Comparison of ENCODE assay signal across 19 cellular contexts in genomic region chr3:40055956-40056355, GRCh38.
"Had no signal": no experiment of that assay in that cellular context is flagged by ENCODE, and none has a peak within 500 bp of the region (broad histone marks: within the 10 kb centered on the region; RNA-seq: fewer than 3 reads in every experiment).

No MANE protein-coding gene starts in this region.

- H3K36me3 ChIP-seq: gastrocnemius medialis, heart right ventricle, neutrophil, ovary, right atrium auricular region, sigmoid colon, tibial nerve, upper lobe of right lung, vagina had no signal

- H3K4me1 ChIP-seq: gastrocnemius medialis, heart right ventricle, right atrium auricular region, tibial nerve, upper lobe of right lung, vagina had no signal

- H3K27me3 Mint-ChIP-seq: dendritic cell treated with granulocyte-macrophage colony-stimulating factor and Interleukin-4, amounts not matched to agents 40 ng/mL and 50 ng/mL, for 4 days had no signal

- H3K4me3 ChIP-seq: gastrocnemius medialis, heart right ventricle, ovary, right atrium auricular region, sigmoid colon, smooth muscle cell, tibial nerve, upper lobe of right lung, vagina had no signal

- H3K27ac ChIP-seq: gastrocnemius medialis, heart right ventricle, neutrophil, ovary, right atrium auricular region, sigmoid colon, tibial nerve, upper lobe of right lung, vagina had no signal

- H3K4me2 ChIP-seq: smooth muscle cell had no signal

- H3K4me1 Mint-ChIP-seq: naive thymus-derived CD8-positive, alpha-beta T cell; stimulated activated effector memory CD8-positive, alpha-beta T cell treated with anti-CD3 and anti-CD28 coated beads, Interleukin-12 subunit alpha, Interleukin-12 subunit beta, amount 100 ng/mL, for 72 hours had no signal

- H3K27ac Mint-ChIP-seq: dendritic cell treated with granulocyte-macrophage colony-stimulating factor and Interleukin-4, amounts not matched to agents 40 ng/mL and 50 ng/mL, for 4 days; naive thymus-derived CD8-positive, alpha-beta T cell; stimulated activated effector memory CD8-positive, alpha-beta T cell treated with anti-CD3 and anti-CD28 coated beads, Interleukin-12 subunit alpha, Interleukin-12 subunit beta, amount 100 ng/mL, for 72 hours had no signal

- H3K36me3 Mint-ChIP-seq: stimulated activated effector memory CD8-positive, alpha-beta T cell treated with anti-CD3 and anti-CD28 coated beads, Interleukin-12 subunit alpha, Interleukin-12 subunit beta, amount 100 ng/mL, for 72 hours had no signal

- ATAC-seq: gastrocnemius medialis; heart right ventricle; naive thymus-derived CD8-positive, alpha-beta T cell; stimulated activated effector memory CD8-positive, alpha-beta T cell treated with anti-CD3 and anti-CD28 coated beads, Interleukin-12 subunit alpha, Interleukin-12 subunit beta, amount 100 ng/mL, for 72 hours; stimulated activated naive CD8-positive, alpha-beta T cell treated with anti-CD3 and anti-CD28 coated beads, Interleukin-15, Interleukin-2, amounts not matched to agents 100 U/mL and 50 U/mL, for 24 hours; upper lobe of right lung had no signal

- H3K4me3 Mint-ChIP-seq: dendritic cell treated with granulocyte-macrophage colony-stimulating factor and Interleukin-4, amounts not matched to agents 40 ng/mL and 50 ng/mL, for 4 days; naive thymus-derived CD8-positive, alpha-beta T cell; stimulated activated effector memory CD8-positive, alpha-beta T cell treated with anti-CD3 and anti-CD28 coated beads, Interleukin-12 subunit alpha, Interleukin-12 subunit beta, amount 100 ng/mL, for 72 hours had no signal

- DNase-seq: erythroblast; gastrocnemius medialis; heart right ventricle; hypothalamus; mesendoderm; naive thymus-derived CD8-positive, alpha-beta T cell; ovary; sigmoid colon; stimulated activated CD4-positive, alpha-beta T cell treated with anti-CD3 and anti-CD28 coated beads, Interleukin-2, amount 100 ng/mL, for 48 hours; stimulated activated CD8-positive, alpha-beta memory T cell treated with anti-CD3 and anti-CD28 coated beads, Interleukin-4, amount 100 ng/mL, for 48 hours; stimulated activated naive CD8-positive, alpha-beta T cell treated with anti-CD3 and anti-CD28 coated beads, Interleukin-15, Interleukin-2, amounts not matched to agents 100 U/mL and 50 U/mL, for 24 hours; upper lobe of right lung had no signal

- H3K27me3 ChIP-seq: gastrocnemius medialis, heart right ventricle, neutrophil, ovary, right atrium auricular region, sigmoid colon, tibial nerve, upper lobe of right lung, vagina had no signal

- H3K9me3 ChIP-seq: gastrocnemius medialis, neutrophil, ovary, right atrium auricular region, sigmoid colon, tibial nerve, upper lobe of right lung, vagina had no signal
